1 cellular context compared by ENCODE assay signal in the genomic region with DNA sequence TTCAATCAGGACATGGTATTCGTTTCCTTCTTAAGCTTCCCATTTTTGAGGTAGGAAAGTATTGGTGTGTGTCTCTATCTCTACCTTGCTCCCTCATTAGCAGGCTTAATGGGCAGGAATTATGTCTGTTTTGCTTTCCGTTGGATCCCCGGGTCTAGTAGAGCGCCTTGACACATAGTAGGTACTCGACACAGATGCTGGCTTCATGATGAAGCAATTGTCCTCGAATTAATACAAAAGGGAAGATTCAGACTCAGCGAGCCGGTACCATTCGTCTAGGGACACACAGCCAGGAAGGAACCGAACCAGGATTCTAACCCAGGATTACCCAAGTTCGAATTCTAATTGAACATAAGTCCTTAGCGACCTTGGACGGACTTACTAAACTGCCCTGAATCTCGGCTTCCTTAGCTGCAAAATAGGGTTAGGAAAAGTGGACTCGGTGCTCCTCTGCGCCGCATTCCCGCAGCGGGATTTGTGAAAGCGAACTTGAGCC.
A peak's percentile ranks its signal among the peaks of the same experiment; 100 is the strongest.
TF ChIP-seq lines count a peak whose summit lies in the region.

No MANE protein-coding gene starts in this region.

TF ChIP-seq in A549, 52 proteins besides CTCF, POLR2A, EP300 and RAD21:
- TF ChIP-seq, protein P1, sequence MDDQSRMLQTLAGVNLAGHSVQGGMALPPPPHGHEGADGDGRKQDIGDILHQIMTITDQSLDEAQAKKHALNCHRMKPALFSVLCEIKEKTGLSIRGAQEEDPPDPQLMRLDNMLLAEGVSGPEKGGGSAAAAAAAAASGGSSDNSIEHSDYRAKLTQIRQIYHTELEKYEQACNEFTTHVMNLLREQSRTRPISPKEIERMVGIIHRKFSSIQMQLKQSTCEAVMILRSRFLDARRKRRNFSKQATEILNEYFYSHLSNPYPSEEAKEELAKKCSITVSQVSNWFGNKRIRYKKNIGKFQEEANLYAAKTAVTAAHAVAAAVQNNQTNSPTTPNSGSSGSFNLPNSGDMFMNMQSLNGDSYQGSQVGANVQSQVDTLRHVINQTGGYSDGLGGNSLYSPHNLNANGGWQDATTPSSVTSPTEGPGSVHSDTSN (IDR thresholded peaks at IDR 0.05), result no peak
- TF ChIP-seq MAZ (IDR thresholded peaks at IDR 0.05; ENCODE audit: borderline replicate concordance, low read depth, low read length) (no peak), CEBPB (IDR thresholded peaks at IDR 0.05) (0 out of 4 replicates have a peak, but pooled peaks of 1 of the 2 experiments have one; percentile 18), TFCP2L1 (CRISPR knock-in tag; IDR thresholded peaks at IDR 0.05) (0 out of 2 replicates have a peak, but pooled peaks have one; percentile 11), FOSB (CRISPR knock-in tag; IDR thresholded peaks at IDR 0.05) (0 out of 2 replicates have a peak, but pooled peaks have one; percentile 28), NR3C1 (IDR thresholded peaks at IDR 0.05) (no peak), POLR2AphosphoS2 (conservative IDR thresholded peaks at IDR 0.05; ENCODE audit: low read length) (no peak), KDM1A (IDR thresholded peaks at IDR 0.05; ENCODE audit: low read depth) (no peak)
